Comparison of ENCODE assay signal across 20 cellular contexts in the genomic region with DNA sequence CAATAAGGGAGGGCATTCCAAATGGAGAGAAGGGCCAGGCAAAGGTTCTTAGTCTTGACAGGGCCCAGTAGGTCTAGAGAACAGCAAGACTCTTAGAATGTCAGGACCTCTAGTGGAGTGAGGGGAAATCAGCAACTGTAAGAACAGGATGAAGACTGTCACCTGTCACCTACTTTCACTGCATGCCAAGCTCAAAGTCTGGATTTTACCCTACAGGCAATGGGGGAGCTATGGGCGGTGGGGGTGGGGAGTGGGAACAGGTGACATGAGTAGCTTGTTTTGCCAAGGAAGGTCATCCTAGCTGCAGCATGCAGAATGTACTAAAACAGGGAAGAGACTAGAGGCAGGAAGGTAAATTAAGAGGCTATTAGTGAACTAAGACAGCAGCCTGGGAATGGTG. TPM values are rescaled to one million over a fixed set of nuclear protein-coding genes. Genes with fewer than 3 reads are reported as not detected.
A peak's percentile ranks its signal among the peaks of the same experiment; 100 is the strongest.
DNase-seq lines count a peak whose midpoint lies in the region; ATAC-seq and TF ChIP-seq lines count a peak whose summit lies in the region.
"Had no signal": no experiment of that assay in that cellular context is flagged by ENCODE, and none has a peak within 500 bp of the region (broad histone marks: within the 10 kb centered on the region; RNA-seq: fewer than 3 reads in every experiment).

No MANE protein-coding gene starts in this region.

- no peak overlapping the region for H2BK20ac ChIP-seq in IMR-90 (ENCODE audit: low read depth, low read length)

- H3K56ac ChIP-seq in IMR-90 (ENCODE audit: extremely low read depth, insufficient read depth, low read length), result no peak overlapping the region

- no CpG with 5 or more reads among the region's 1 CpG for WGBS in IMR-90 (ENCODE audit: extremely low coverage in 2 of 2, insufficient read length in 1 of 2), 2 experiments
- 71 to 72% methylated on average over 1 of the region's 1 CpG for WGBS in heart right ventricle, 2 donors

- no peak overlapping the region for H3K23ac ChIP-seq in IMR-90 (ENCODE audit: low read depth, low read length)

- no peak overlapping the region for H2AFZ ChIP-seq in IMR-90 (replicated peaks; ENCODE audit: low read length, poor library complexity)
- H2AFZ ChIP-seq in osteoblast (ENCODE audit: low read length), result no peak overlapping the region

- no peak overlapping the region for H2AK5ac ChIP-seq in IMR-90 (ENCODE audit: low read depth, low read length)

- H4K8ac ChIP-seq in IMR-90 (ENCODE audit: low read depth in 2 of 2, low read length in 2 of 2), result 0 out of 4 replicates have a peak overlapping the region, but pooled peaks of 1 of the 2 experiments have one; percentile 4

- dilution Hi-C loops in IMR-90 (cut with HindIII; ENCODE audit: low sequenced_read_pairs, unreplicated experiment), result no loop called here

- H3K4me2 ChIP-seq in IMR-90 (ENCODE audit: low read depth, low read length) (no peak overlapping the region), osteoblast (ENCODE audit: insufficient read depth, low read length) (no peak overlapping the region)

- H3K27ac ChIP-seq in IMR-90 (ENCODE audit: insufficient read depth, low read length), result no peak overlapping the region
- H3K27ac ChIP-seq in heart right ventricle, result peak overlapping the region in 4 of 10 donors; percentile 1 to 45 (median 40)
- H3K27ac ChIP-seq in osteoblast (ENCODE audit: low read depth, low read length), result no peak overlapping the region
- H3K27ac ChIP-seq: coronary artery, ovary had no signal

- peaks cover 4 to 16% of the 10 kb centered on the region in 2 experiments for H3K79me1 ChIP-seq in IMR-90 (ENCODE audit: low read depth in 1 of 2, low read length in 2 of 2)

- H3K4me1 ChIP-seq in IMR-90 (ENCODE audit: control insufficient read depth, insufficient read depth, low read length), result no peaks in the 10 kb centered on the region
- peaks cover 0 to 38% (median 22%) of the 10 kb centered on the region in 9 donors for H3K4me1 ChIP-seq in heart right ventricle
- no peaks in the 10 kb centered on the region for H3K4me1 ChIP-seq in osteoblast (ENCODE audit: insufficient read depth, low read length)

- intact Hi-C loops in IMR-90 (cut with micrococcal nuclease) (no loop called here), heart right ventricle (cut with DNase I) (no loop called here)

- POLR2A ChIA-PET in IMR-90 (lab: Charles Lee; ENCODE audit: unreplicated experiment), result no interaction called here

- peaks cover 4% of the 10 kb centered on the region for H3K79me2 ChIP-seq in osteoblast (ENCODE audit: insufficient read depth, low read length)

- H4K91ac ChIP-seq in IMR-90 (ENCODE audit: insufficient read depth, low read depth, low read length), result no peak overlapping the region

- H3K9me3 ChIP-seq in IMR-90 (ENCODE audit: control insufficient read depth, insufficient read depth, low read length) (no peaks in the 10 kb centered on the region), heart right ventricle (peaks cover 0 to 5% (median 0%) of the 10 kb centered on the region in 11 donors), osteoblast (ENCODE audit: low read depth, low read length) (no peaks in the 10 kb centered on the region)
- H3K9me3 ChIP-seq: ovary had no signal

- DNase-seq in IMR-90 (no peak), heart right ventricle (no peak), osteoblast (ENCODE audit: insufficient read length, low spot score, missing footprints) (peak; percentile 18), T1000 (lab: John Stamatoyannopoulos, UW) (no peak), AG20443 (ENCODE audit: low spot score) (no peak)
- DNase-seq: activated CD4-positive, alpha-beta T cell treated with anti-CD3 and anti-CD28 coated beads for 48 hours; activated naive CD8-positive, alpha-beta T cell treated with anti-CD3 and anti-CD28 coated beads, Interleukin-2, amount 50 U/mL, for 24 hours; CD4-positive, alpha-beta T cell; DMS53; GF-D8; hippocampal formation; naive thymus-derived CD4-positive, alpha-beta T cell; NCI-H510A treated with DMSO at 0.1 percent for 48 hours; ovary; RPMI8226; stimulated activated CD4-positive, alpha-beta T cell treated with anti-CD3 and anti-CD28 coated beads, Interleukin-2, amount 100 ng/mL, for 24 hours; stimulated activated naive CD4-positive, alpha-beta T cell treated with Interleukin-2 at 50 U/mL for 16 hours had no signal

- H3K14ac ChIP-seq in IMR-90 (replicated peaks; ENCODE audit: low read depth, low read length), result no peak overlapping the region

- H3K18ac ChIP-seq in IMR-90 (ENCODE audit: low read depth, low read length), result no peak overlapping the region

- H3K27me3 ChIP-seq in IMR-90 (ENCODE audit: control insufficient read depth, insufficient read depth, low read length) (no peaks in the 10 kb centered on the region), heart right ventricle (no peaks in the 10 kb centered on the region), osteoblast (ENCODE audit: insufficient read depth, low read length) (no peaks in the 10 kb centered on the region)
- H3K27me3 ChIP-seq: ovary had no signal

- no TSS peak for BruUV-seq in IMR-90 (replicated peaks; lab: Mats Ljungman, UMichigan)

- no peak overlapping the region for H2BK15ac ChIP-seq in IMR-90 (ENCODE audit: low read depth, low read length)

- H3K9ac ChIP-seq in IMR-90 (ENCODE audit: low read depth, low read length), result no peak overlapping the region

- TF ChIP-seq CTCF in GM12872 (IDR thresholded peaks at IDR 0.05; ENCODE audit: insufficient read depth, low read depth, low read length) (peak; percentile 19; the same call in 1 of the 3 replicates), IMR-90 (conservative IDR thresholded peaks at IDR 0.05; ENCODE audit: low read depth, low read length) (no peak), heart right ventricle (IDR thresholded peaks at IDR 0.05) (peak in 1 of 9 donors; percentile 11), osteoblast (IDR thresholded peaks at IDR 0.05; ENCODE audit: extremely low read depth, low read depth, low read length) (no peak)

- H2AK9ac ChIP-seq in IMR-90 (replicated peaks; ENCODE audit: low read depth, low read length, poor library complexity), result no peak overlapping the region

- TF ChIP-seq POLR2A in IMR-90 (IDR thresholded peaks at IDR 0.05; ENCODE audit: low read depth, low read length), result no peak

- in situ Hi-C loops in IMR-90 (cut with MboI; ENCODE audit: low sequenced_read_pairs), result no loop called here

- H2BK120ac ChIP-seq in IMR-90 (ENCODE audit: low read depth, low read length), result no peak overlapping the region

- H3K36me3 ChIP-seq in IMR-90 (ENCODE audit: control insufficient read depth, insufficient read depth, low read length) (peaks cover 1% of the 10 kb centered on the region; the same call in 1 of the 2 replicates), heart right ventricle (peaks cover 0 to 63% (median 0%) of the 10 kb centered on the region in 9 donors), osteoblast (ENCODE audit: insufficient read depth, low read length) (no peaks in the 10 kb centered on the region)
- H3K36me3 ChIP-seq: ovary had no signal

- ATAC-seq in IMR-90 (ENCODE audit: low read depth) (peak; percentile 24; the same call in 1 of the 2 replicates), heart right ventricle (peak in 6 of 8 donors; percentile 23 to 84 (median 71)), HG03196 (IDR thresholded peaks at IDR 0.05; ENCODE audit: unreplicated experiment) (no peak)
- ATAC-seq: activated naive CD8-positive, alpha-beta T cell treated with anti-CD3 and anti-CD28 coated beads, Interleukin-2, amount 50 U/mL, for 24 hours; naive thymus-derived CD4-positive, alpha-beta T cell had no signal

- H4K20me1 ChIP-seq in IMR-90 (ENCODE audit: insufficient read depth, low read length) (no peaks in the 10 kb centered on the region), osteoblast (ENCODE audit: insufficient read depth, low read length) (no peaks in the 10 kb centered on the region)

- H3K4me3 ChIP-seq in IMR-90 (ENCODE audit: insufficient read depth, low read depth, low read length), result no peak overlapping the region
- H3K4me3 ChIP-seq in heart right ventricle, result no peak overlapping the region
- H3K4me3 ChIP-seq in osteoblast (ENCODE audit: insufficient read depth, low read length), result no peak overlapping the region
- H3K4me3 ChIP-seq: coronary artery, ovary had no signal

- H3K4ac ChIP-seq in IMR-90 (ENCODE audit: low read depth, low read length), result no peak overlapping the region

- H2BK5ac ChIP-seq in IMR-90 (ENCODE audit: low read depth, low read length, poor library complexity, severe bottlenecking), result no peak overlapping the region

- H4K5ac ChIP-seq in IMR-90 (ENCODE audit: low read depth, low read length), result no peak overlapping the region

- no peaks in the 10 kb centered on the region for H3K9me1 ChIP-seq in IMR-90 (ENCODE audit: insufficient read depth, low read length)

- CTCF ChIA-PET in IMR-90 (lab: Yijun Ruan, JAX), result interaction anchor here (0.6 kb wide), 1 partner anchor 852 kb away, joined by 3 read pairs; no protein-coding TSS in a partner anchor

- TF ChIP-seq RAD21 in IMR-90 (IDR thresholded peaks at IDR 0.05; ENCODE audit: low read length), result no peak

TF ChIP-seq in IMR-90, 13 proteins besides CTCF, POLR2A, EP300 and RAD21 (continues in another document):
- TF ChIP-seq MXI1 (IDR thresholded peaks at IDR 0.05; ENCODE audit: borderline replicate concordance, low read depth, low read length) (no peak), CEBPB (IDR thresholded peaks at IDR 0.05; ENCODE audit: low read depth, low read length) (no peak), MAFK (IDR thresholded peaks at IDR 0.05; ENCODE audit: low read depth, low read length) (no peak), USF2 (IDR thresholded peaks at IDR 0.05; ENCODE audit: low read depth, low read length) (no peak)

RNA-seq across cellular contexts. Expression of gene GOT1, which starts 18.3 kb away (rescaled TPM):
- total RNA-seq in IMR-90 (2012; rRNA removed) (38.6 and 46.1 TPM in 2 replicates), heart right ventricle (100 to 1,000 TPM; 362 to 669 (median 586) TPM), osteoblast (36.2 and 42.7 TPM in 2 replicates)
- polyA plus RNA-seq in IMR-90 (2012; rRNA removed) (29.2 and 29.4 TPM in 2 replicates), heart right ventricle (100 to 1,000 TPM; 114 to 344 TPM)
- polyA plus RNA-seq in IMR-90 (2012; cell fraction: cytosol; rRNA removed), result 11.5 and 14.4 TPM in 2 replicates
- polyA plus RNA-seq in IMR-90 (2012; cell fraction: nucleus; rRNA removed; ENCODE audit: low replicate concordance), result 9.2 and 22.7 TPM in 2 replicates
